12 cellular contexts compared by ENCODE assay signal in genomic region chr14:60926002-60926401, GRCh38. TPM values are rescaled to one million over a fixed set of nuclear protein-coding genes. Genes with fewer than 3 reads are reported as not detected.
DNase-seq lines count a peak whose midpoint lies in the region; ATAC-seq and TF ChIP-seq lines count a peak whose summit lies in the region.
"Had no signal": no experiment of that assay in that cellular context is flagged by ENCODE, and none has a peak within 500 bp of the region (broad histone marks: within the 10 kb centered on the region; RNA-seq: fewer than 3 reads in every experiment).

No MANE protein-coding gene starts in this region.

- no peak overlapping the region for H3K4me3 Mint-ChIP-seq in nephron progenitor cell
- H3K4me3 Mint-ChIP-seq: activated CD4-positive, alpha-beta T cell treated with anti-CD3 and anti-CD28 coated beads, Interleukin-2, amount 10 ng/mL, durations not matched to agents 24 days and 14 days; activated naive CD8-positive, alpha-beta T cell had no signal

- H3K36me3 Mint-ChIP-seq in nephron progenitor cell (ENCODE audit: low read depth), result peaks cover 21% of the 10 kb centered on the region

- H3K36me3 ChIP-seq in left ventricle myocardium inferior, result no peaks in the 10 kb centered on the region
- H3K36me3 ChIP-seq: upper lobe of right lung had no signal

- H3K27ac Mint-ChIP-seq in nephron progenitor cell, result peak overlapping the region; percentile 6
- H3K27ac Mint-ChIP-seq: activated CD4-positive, alpha-beta T cell treated with anti-CD3 and anti-CD28 coated beads, Interleukin-2, amount 10 ng/mL, durations not matched to agents 24 days and 14 days; activated naive CD8-positive, alpha-beta T cell had no signal

- no peaks in the 10 kb centered on the region for H3K9me3 Mint-ChIP-seq in nephron progenitor cell
- H3K9me3 Mint-ChIP-seq: activated CD4-positive, alpha-beta T cell treated with anti-CD3 and anti-CD28 coated beads, Interleukin-2, amount 10 ng/mL, durations not matched to agents 24 days and 14 days had no signal

- no peaks in the 10 kb centered on the region for H3K9me3 ChIP-seq in left ventricle myocardium inferior (replicated peaks)
- H3K9me3 ChIP-seq: upper lobe of right lung had no signal

- intact Hi-C loops in left ventricle myocardium inferior (cut with micrococcal nuclease), result no loop called here

- no peak overlapping the region for H3K27ac ChIP-seq in left ventricle myocardium inferior (replicated peaks)
- H3K27ac ChIP-seq: dorsolateral prefrontal cortex, upper lobe of right lung had no signal

- H3K4me1 Mint-ChIP-seq in nephron progenitor cell, result peaks cover 20% of the 10 kb centered on the region

- no peak for DNase-seq in nephron progenitor cell
- no peak for DNase-seq in NCI-H2029 treated with DMSO at 0.1 percent for 48 hours (lab: John Stamatoyannopoulos, UW)
- DNase-seq in left ventricle myocardium inferior, result no peak
- DNase-seq in HCEC 1CT, result no peak
- DNase-seq: activated CD4-positive, alpha-beta T cell treated with anti-CD3 and anti-CD28 coated beads, Interleukin-2, amount 10 ng/mL, durations not matched to agents 24 days and 14 days; Calu3; dorsolateral prefrontal cortex; upper lobe of right lung had no signal

- no peaks in the 10 kb centered on the region for H3K4me1 ChIP-seq in left ventricle myocardium inferior
- H3K4me1 ChIP-seq: upper lobe of right lung had no signal

- no peak overlapping the region for H3K4me3 ChIP-seq in left ventricle myocardium inferior
- H3K4me3 ChIP-seq: dorsolateral prefrontal cortex, upper lobe of right lung had no signal

- TF ChIP-seq CTCF in nephron progenitor cell (IDR thresholded peaks at IDR 0.05) (no peak), left ventricle myocardium inferior (IDR thresholded peaks at IDR 0.05; ENCODE audit: borderline replicate concordance) (no peak)

- no peaks in the 10 kb centered on the region for H3K27me3 ChIP-seq in left ventricle myocardium inferior (ENCODE audit: low read depth)
- H3K27me3 ChIP-seq: dorsolateral prefrontal cortex, upper lobe of right lung had no signal

- H3K27me3 Mint-ChIP-seq in nephron progenitor cell (ENCODE audit: low read depth, poor library complexity), result no peaks in the 10 kb centered on the region
- H3K27me3 Mint-ChIP-seq: activated CD4-positive, alpha-beta T cell treated with anti-CD3 and anti-CD28 coated beads, Interleukin-2, amount 10 ng/mL, durations not matched to agents 24 days and 14 days; activated naive CD8-positive, alpha-beta T cell had no signal

- ATAC-seq in GM18909 (IDR thresholded peaks at IDR 0.05; ENCODE audit: poor library complexity, unreplicated experiment), result peak; percentile 97
- ATAC-seq in GM21717 (IDR thresholded peaks at IDR 0.05; ENCODE audit: unreplicated experiment), result peak; percentile 89
- peak; percentile 95 for ATAC-seq in HG03159 (IDR thresholded peaks at IDR 0.05; ENCODE audit: unreplicated experiment)
- ATAC-seq: upper lobe of right lung had no signal

RNA-seq across cellular contexts. Expression of gene TRMT5, which starts 54.9 kb away (rescaled TPM):
- 6.7 TPM for total RNA-seq in left ventricle myocardium inferior

RNA-seq across cellular contexts. Expression of gene SLC38A6, which starts 55.0 kb away (rescaled TPM):
- total RNA-seq in left ventricle myocardium inferior, result 6.3 TPM
